Comparison of ENCODE assay signal across 14 cellular contexts in the genomic region with DNA sequence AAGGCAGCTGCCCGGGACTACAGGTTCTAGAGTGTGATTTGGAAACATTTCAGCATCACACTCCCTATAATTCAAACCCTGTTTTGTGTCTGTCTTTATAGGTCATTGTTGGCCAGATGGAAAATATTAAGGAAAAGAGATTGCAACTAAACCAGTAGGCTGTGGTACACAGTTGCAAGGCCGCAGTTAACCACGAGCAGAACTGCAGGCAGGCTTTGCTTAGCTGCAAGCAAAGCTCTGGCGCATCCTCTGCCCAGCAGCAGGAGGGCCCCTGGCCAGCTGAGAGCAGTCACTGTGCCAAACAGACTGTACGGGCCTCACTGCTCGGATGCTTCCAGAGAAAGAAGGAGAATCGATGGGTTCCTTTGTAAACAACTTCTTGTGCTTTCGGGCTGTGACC.
A peak's percentile ranks its signal among the peaks of the same experiment; 100 is the strongest.
DNase-seq lines count a peak whose midpoint lies in the region; ATAC-seq, FAIRE-seq and TF ChIP-seq lines count a peak whose summit lies in the region.
"Had no signal": no experiment of that assay in that cellular context is flagged by ENCODE, and none has a peak within 500 bp of the region (broad histone marks: within the 10 kb centered on the region; RNA-seq: fewer than 3 reads in every experiment).

No MANE protein-coding gene starts in this region.

- H3F3A ChIP-seq in GM23338 (replicated peaks; ENCODE audit: low read depth), result no peaks in the 10 kb centered on the region

- no peaks in the 10 kb centered on the region for H3K9me2 ChIP-seq in GM23338 (ENCODE audit: insufficient read depth)

- H3K4me3 ChIP-seq in GM23338 (no peak overlapping the region), astrocyte (ENCODE audit: insufficient read depth, low read depth, low read length) (no peak overlapping the region)
- H3K4me3 ChIP-seq: K562, right lobe of liver had no signal

- H3K4me1 ChIP-seq in GM23338 (ENCODE audit: insufficient read depth) (no peaks in the 10 kb centered on the region), astrocyte (ENCODE audit: insufficient read depth, low read length) (no peaks in the 10 kb centered on the region)

- peaks cover 10% of the 10 kb centered on the region for H3K4me1 Mint-ChIP-seq in GM23338
- H3K4me1 Mint-ChIP-seq in astrocyte (ENCODE audit: low read depth, unreplicated experiment), result no peaks in the 10 kb centered on the region
- H3K4me1 Mint-ChIP-seq in activated CD4-positive, alpha-beta memory T cell treated with anti-CD3 and anti-CD28 coated beads for 36 hours (ENCODE audit: low read depth), result no peaks in the 10 kb centered on the region

- peaks cover 37% of the 10 kb centered on the region for H3K9me3 Mint-ChIP-seq in GM23338
- peaks cover 25% of the 10 kb centered on the region for H3K9me3 Mint-ChIP-seq in astrocyte (ENCODE audit: unreplicated experiment)
- peaks cover 27% of the 10 kb centered on the region for H3K9me3 Mint-ChIP-seq in activated CD4-positive, alpha-beta memory T cell treated with anti-CD3 and anti-CD28 coated beads for 36 hours

- intact Hi-C loops in left ventricle myocardium superior (cut with micrococcal nuclease), result no loop called here
- intact Hi-C loops in activated CD4-positive, alpha-beta memory T cell treated with anti-CD3 and anti-CD28 coated beads for 36 hours (cut with micrococcal nuclease), result no loop called here

- peaks cover 8% of the 10 kb centered on the region; the same call in 1 of the 2 replicates for H3K36me3 ChIP-seq in GM23338 (ENCODE audit: insufficient read depth)
- H3K36me3 ChIP-seq in astrocyte (ENCODE audit: insufficient read depth, low read length), result no peaks in the 10 kb centered on the region
- H3K36me3 ChIP-seq: right lobe of liver had no signal

- H3K4me3 Mint-ChIP-seq in GM23338 (no peak overlapping the region), astrocyte (ENCODE audit: unreplicated experiment) (no peak overlapping the region)
- no peak overlapping the region for H3K4me3 Mint-ChIP-seq in activated CD4-positive, alpha-beta memory T cell treated with anti-CD3 and anti-CD28 coated beads for 36 hours
- H3K4me3 Mint-ChIP-seq: activated T-cell treated with anti-CD3 and anti-CD28 coated beads, Interleukin-2, amount 50 U/mL, for 24 hours had no signal

- H3K36me3 Mint-ChIP-seq in GM23338 (ENCODE audit: low read depth), result peaks cover 40% of the 10 kb centered on the region
- H3K36me3 Mint-ChIP-seq in astrocyte (ENCODE audit: low read depth, unreplicated experiment), result peaks cover 21% of the 10 kb centered on the region
- peaks cover 36% of the 10 kb centered on the region for H3K36me3 Mint-ChIP-seq in activated CD4-positive, alpha-beta memory T cell treated with anti-CD3 and anti-CD28 coated beads for 36 hours

- H3K27me3 Mint-ChIP-seq in GM23338 (ENCODE audit: insufficient read depth, low read depth, poor library complexity) (peaks cover 6% of the 10 kb centered on the region), astrocyte (ENCODE audit: low read depth, unreplicated experiment) (no peaks in the 10 kb centered on the region)
- H3K27me3 Mint-ChIP-seq in activated CD4-positive, alpha-beta memory T cell treated with anti-CD3 and anti-CD28 coated beads for 36 hours, result no peaks in the 10 kb centered on the region
- H3K27me3 Mint-ChIP-seq: activated T-cell treated with anti-CD3 and anti-CD28 coated beads, Interleukin-2, amount 50 U/mL, for 24 hours had no signal

- H3K79me2 ChIP-seq in GM23338 (replicated peaks; ENCODE audit: insufficient read depth) (0 out of 2 replicates have a peak, but pooled peaks cover 7% of the 10 kb centered on the region), astrocyte (ENCODE audit: insufficient read depth, low read length) (no peaks in the 10 kb centered on the region)

- no peak for FAIRE-seq in astrocyte (lab: Jason Lieb, UNC)
- FAIRE-seq: K562 had no signal

- peaks cover 4% of the 10 kb centered on the region for H3K9me3 ChIP-seq in astrocyte (ENCODE audit: insufficient read depth, low read depth, low read length)
- H3K9me3 ChIP-seq: right lobe of liver had no signal

- CTCF ChIA-PET in activated CD4-positive, alpha-beta memory T cell treated with anti-CD3 and anti-CD28 coated beads for 36 hours (lab: Charles Lee), result no interaction called here

- TF ChIP-seq CTCF in GM23338 (conservative IDR thresholded peaks at IDR 0.05; ENCODE audit: low read depth in 2 of 2) (no peak), astrocyte (IDR thresholded peaks at IDR 0.05; ENCODE audit: insufficient read depth, low read depth, low read length) (no peak)

- H4K20me1 ChIP-seq in GM23338 (replicated peaks; ENCODE audit: insufficient read depth), result no peaks in the 10 kb centered on the region
- H4K20me1 ChIP-seq in astrocyte (ENCODE audit: insufficient read depth, low read length), result peaks cover 5% of the 10 kb centered on the region

- DNase-seq in GM23338 (ENCODE audit: low spot score) (peak; percentile 26), astrocyte (ENCODE audit: low read depth) (peak; percentile 17), left ventricle myocardium superior (peak; percentile 57), retina (peak; percentile 65), RKO (ENCODE audit: low spot score) (no peak)
- DNase-seq in activated CD4-positive, alpha-beta memory T cell treated with anti-CD3 and anti-CD28 coated beads for 36 hours, result no peak
- DNase-seq: activated CD4-positive, CD25-positive, alpha-beta regulatory T cell treated with anti-CD3 and anti-CD28 coated beads, Interleukin-2, amount 50 U/mL, for 72 hours; activated T-cell treated with anti-CD3 and anti-CD28 coated beads, Interleukin-2, amount 50 U/mL, for 24 hours; amniotic stem cell; NCI-H187 treated with DMSO at 0.1 percent for 48 hours; right lobe of liver; SW 1271 had no signal

- H3K27ac Mint-ChIP-seq in GM23338 (no peak overlapping the region), astrocyte (ENCODE audit: unreplicated experiment) (no peak overlapping the region)
- no peak overlapping the region for H3K27ac Mint-ChIP-seq in activated CD4-positive, alpha-beta memory T cell treated with anti-CD3 and anti-CD28 coated beads for 36 hours
- H3K27ac Mint-ChIP-seq: activated T-cell treated with anti-CD3 and anti-CD28 coated beads, Interleukin-2, amount 50 U/mL, for 24 hours had no signal

- POLR2A ChIA-PET in activated CD4-positive, alpha-beta memory T cell treated with anti-CD3 and anti-CD28 coated beads for 36 hours (lab: Charles Lee), result no interaction called here

- ATAC-seq in GM23338, result peak; percentile 82
- ATAC-seq in left ventricle myocardium superior, result peak; percentile 75
- ATAC-seq in HG02588 (IDR thresholded peaks at IDR 0.05; ENCODE audit: unreplicated experiment), result no peak
- ATAC-seq: K562 had no signal

- H3K4me2 ChIP-seq in GM23338 (no peak overlapping the region), astrocyte (ENCODE audit: low read length) (peak overlapping the region; percentile 36)

- no peaks in the 10 kb centered on the region for H3K27me3 ChIP-seq in GM23338 (ENCODE audit: insufficient read depth)
- H3K27me3 ChIP-seq in astrocyte (ENCODE audit: insufficient read depth, low read length), result no peaks in the 10 kb centered on the region
- H3K27me3 ChIP-seq: right lobe of liver had no signal

- no peak overlapping the region for H3K27ac ChIP-seq in GM23338 (ENCODE audit: low read depth)
- no peak overlapping the region for H3K27ac ChIP-seq in astrocyte (ENCODE audit: low read depth, low read length)
- H3K27ac ChIP-seq: right lobe of liver had no signal

- H2AFZ ChIP-seq in GM23338 (no peak overlapping the region), astrocyte (ENCODE audit: low read depth, low read length) (no peak overlapping the region)

- H3K9ac ChIP-seq in astrocyte (ENCODE audit: low read length), result no peak overlapping the region

TF ChIP-seq in GM23338, 12 proteins besides CTCF, POLR2A, EP300 and RAD21 (continues in another document):
- TF ChIP-seq JUNB (IDR thresholded peaks at IDR 0.05; ENCODE audit: unreplicated experiment), result no peak
- no peak for TF ChIP-seq EZH2 (IDR thresholded peaks at IDR 0.05; ENCODE audit: low read depth, unreplicated experiment)
- TF ChIP-seq CREB1 (CRISPR knock-in tag; IDR thresholded peaks at IDR 0.05; ENCODE audit: low read depth), result no peak
- TF ChIP-seq POLR2AphosphoS5 (IDR thresholded peaks at IDR 0.05; ENCODE audit: low read depth), result no peak
- no peak for TF ChIP-seq STAT1 (IDR thresholded peaks at IDR 0.05; ENCODE audit: unreplicated experiment)
- no peak for TF ChIP-seq ZNF114 (CRISPR knock-in tag; IDR thresholded peaks at IDR 0.05)
- TF ChIP-seq, protein P1, sequence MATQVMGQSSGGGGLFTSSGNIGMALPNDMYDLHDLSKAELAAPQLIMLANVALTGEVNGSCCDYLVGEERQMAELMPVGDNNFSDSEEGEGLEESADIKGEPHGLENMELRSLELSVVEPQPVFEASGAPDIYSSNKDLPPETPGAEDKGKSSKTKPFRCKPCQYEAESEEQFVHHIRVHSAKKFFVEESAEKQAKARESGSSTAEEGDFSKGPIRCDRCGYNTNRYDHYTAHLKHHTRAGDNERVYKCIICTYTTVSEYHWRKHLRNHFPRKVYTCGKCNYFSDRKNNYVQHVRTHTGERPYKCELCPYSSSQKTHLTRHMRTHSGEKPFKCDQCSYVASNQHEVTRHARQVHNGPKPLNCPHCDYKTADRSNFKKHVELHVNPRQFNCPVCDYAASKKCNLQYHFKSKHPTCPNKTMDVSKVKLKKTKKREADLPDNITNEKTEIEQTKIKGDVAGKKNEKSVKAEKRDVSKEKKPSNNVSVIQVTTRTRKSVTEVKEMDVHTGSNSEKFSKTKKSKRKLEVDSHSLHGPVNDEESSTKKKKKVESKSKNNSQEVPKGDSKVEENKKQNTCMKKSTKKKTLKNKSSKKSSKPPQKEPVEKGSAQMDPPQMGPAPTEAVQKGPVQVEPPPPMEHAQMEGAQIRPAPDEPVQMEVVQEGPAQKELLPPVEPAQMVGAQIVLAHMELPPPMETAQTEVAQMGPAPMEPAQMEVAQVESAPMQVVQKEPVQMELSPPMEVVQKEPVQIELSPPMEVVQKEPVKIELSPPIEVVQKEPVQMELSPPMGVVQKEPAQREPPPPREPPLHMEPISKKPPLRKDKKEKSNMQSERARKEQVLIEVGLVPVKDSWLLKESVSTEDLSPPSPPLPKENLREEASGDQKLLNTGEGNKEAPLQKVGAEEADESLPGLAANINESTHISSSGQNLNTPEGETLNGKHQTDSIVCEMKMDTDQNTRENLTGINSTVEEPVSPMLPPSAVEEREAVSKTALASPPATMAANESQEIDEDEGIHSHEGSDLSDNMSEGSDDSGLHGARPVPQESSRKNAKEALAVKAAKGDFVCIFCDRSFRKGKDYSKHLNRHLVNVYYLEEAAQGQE (IDR thresholded peaks at IDR 0.05; ENCODE audit: unreplicated experiment), result no peak

Comparison
In these comparisons a context has a peak if more than half of its experiments do, and no peak if none do; other contexts are left out.
1. DNase-seq: peak in GM23338 (single experiment), astrocyte (single experiment), left ventricle myocardium superior (single experiment) and retina (single experiment); none in RKO (single experiment) and activated CD4-positive, alpha-beta memory T cell treated with anti-CD3 and anti-CD28 coated beads for 36 hours (single experiment).